In genomic region chr10:89224697-89225443, GRCh38 we compare ENCODE assay signal across 12 cellular contexts. TPM values are rescaled to one million over a fixed set of nuclear protein-coding genes. Genes with fewer than 3 reads are reported as not detected.
DNase-seq lines count a peak whose midpoint lies in the region; ATAC-seq and TF ChIP-seq lines count a peak whose summit lies in the region.
"Had no signal": no experiment of that assay in that cellular context is flagged by ENCODE, and none has a peak within 500 bp of the region (broad histone marks: within the 10 kb centered on the region; RNA-seq: fewer than 3 reads in every experiment).

No MANE protein-coding gene starts in this region.

- no peak overlapping the region for H3K27ac Mint-ChIP-seq in T-helper 2 cell treated with Interferon-gamma antibody and Interleukin-4, amounts not matched to agents 5 μg/mL and 100 μg/mL, for 36 hours
- H3K27ac Mint-ChIP-seq: activated T-helper 1 cell treated with anti-CD3 and anti-CD28 coated beads, Interleukin-12 subunit alpha, Interleukin-12 subunit beta, Interleukin-2, Interleukin-4 antibody, amounts not matched to agents 30 ng/mL and 10 ng/mL and 1 ng/mL, durations not matched to agents 14 hours and 24 hours and 36 hours had no signal

- peak overlapping the region in 37 of 59 donors; percentile 4 to 50 (median 27) for H3K4me3 ChIP-seq in dorsolateral prefrontal cortex
- H3K4me3 ChIP-seq: SK-N-MC had no signal

- DNase-seq in NCI-H1417 (lab: John Stamatoyannopoulos, UW) (peak in 2 of 3 experiments; percentile 18 to 51), NCI-H1417 treated with DMSO at 0.1 percent for 48 hours (lab: John Stamatoyannopoulos, UW) (no peak), dorsolateral prefrontal cortex (peak in 7 of 10 donors; percentile 44 to 62 (median 57)), left lobe of liver (ENCODE audit: low spot score) (no peak), superior temporal gyrus (ENCODE audit: extremely low spot score) (peak; percentile 80), NCI-H1436 treated with DMSO at 0.1 percent for 48 hours (lab: John Stamatoyannopoulos, UW) (no peak), SHP77 (lab: John Stamatoyannopoulos, UW) (no peak)
- no peak for DNase-seq in T-helper 2 cell treated with Interferon-gamma antibody and Interleukin-4, amounts not matched to agents 5 μg/mL and 100 μg/mL, for 36 hours (ENCODE audit: low spot score)
- DNase-seq: stimulated activated CD4-positive, alpha-beta T cell treated with anti-CD3 and anti-CD28 coated beads, Interleukin-12 subunit alpha, Interleukin-12 subunit beta, amount 100 ng/mL, for 4 hours had no signal

- no peaks in the 10 kb centered on the region for H3K27me3 Mint-ChIP-seq in T-helper 2 cell treated with Interferon-gamma antibody and Interleukin-4, amounts not matched to agents 5 μg/mL and 100 μg/mL, for 36 hours (ENCODE audit: low read depth)

- intact Hi-C loops in dorsolateral prefrontal cortex (cut with DNase I): loop anchor here in 1 of 2 donors (5.0 kb wide), 1 partner anchor 477 kb away; the partner anchor contains the start of gene KIF20B

- peak overlapping the region in 58 of 59 donors; percentile 43 to 98 (median 82) for H3K27ac ChIP-seq in dorsolateral prefrontal cortex
- H3K27ac ChIP-seq: SK-N-MC had no signal

- no peaks in the 10 kb centered on the region for H3K4me1 Mint-ChIP-seq in T-helper 2 cell treated with Interferon-gamma antibody and Interleukin-4, amounts not matched to agents 5 μg/mL and 100 μg/mL, for 36 hours (ENCODE audit: low read depth)

- H3K4me3 Mint-ChIP-seq in T-helper 2 cell treated with Interferon-gamma antibody and Interleukin-4, amounts not matched to agents 5 μg/mL and 100 μg/mL, for 36 hours: no peak overlapping the region
- H3K4me3 Mint-ChIP-seq: activated T-helper 1 cell treated with anti-CD3 and anti-CD28 coated beads, Interleukin-12 subunit alpha, Interleukin-12 subunit beta, Interleukin-2, Interleukin-4 antibody, amounts not matched to agents 30 ng/mL and 10 ng/mL and 1 ng/mL, durations not matched to agents 14 hours and 24 hours and 36 hours had no signal

- no peaks in the 10 kb centered on the region for H3K9me3 Mint-ChIP-seq in T-helper 2 cell treated with Interferon-gamma antibody and Interleukin-4, amounts not matched to agents 5 μg/mL and 100 μg/mL, for 36 hours
- H3K9me3 Mint-ChIP-seq: activated T-helper 1 cell treated with anti-CD3 and anti-CD28 coated beads, Interleukin-12 subunit alpha, Interleukin-12 subunit beta, Interleukin-2, Interleukin-4 antibody, amounts not matched to agents 30 ng/mL and 10 ng/mL and 1 ng/mL, durations not matched to agents 14 hours and 24 hours and 36 hours had no signal

- TF ChIP-seq CTCF in dorsolateral prefrontal cortex (IDR thresholded peaks at IDR 0.05 in 54 of 56, conservative IDR thresholded peaks at IDR 0.05 in 2 of 56; ENCODE audit: low read depth in 1 of 56, partially characterized antibody in 56 of 56): peak in 55 of 56 donors; percentile 20 to 82 (median 63)

- H3K36me3 Mint-ChIP-seq in T-helper 2 cell treated with Interferon-gamma antibody and Interleukin-4, amounts not matched to agents 5 μg/mL and 100 μg/mL, for 36 hours (ENCODE audit: low read depth): peaks cover 4% of the 10 kb centered on the region

- no peaks in the 10 kb centered on the region for H3K27me3 ChIP-seq in dorsolateral prefrontal cortex
- H3K27me3 ChIP-seq: upper lobe of left lung had no signal

- peak; percentile 29 for ATAC-seq in left lobe of liver

RNA-seq across cellular contexts. Expression of gene CH25H, which starts 17.8 kb away (rescaled TPM):
- total RNA-seq in dorsolateral prefrontal cortex (1 to 10 TPM in 108 of 120 experiments, under 1 TPM in 12; 0.35 to 8.8 (median 2.3) TPM), left lobe of liver (0.10 TPM)
- total RNA-seq: activated T-helper 1 cell treated with anti-CD3 and anti-CD28 coated beads, Interleukin-12 subunit alpha, Interleukin-12 subunit beta, Interleukin-2, Interleukin-4 antibody, amounts not matched to agents 30 ng/mL and 10 ng/mL and 1 ng/mL, durations not matched to agents 14 hours and 24 hours and 36 hours had no signal

RNA-seq across cellular contexts. Expression of gene LIPA, which starts 26.7 kb away (rescaled TPM):
- total RNA-seq in dorsolateral prefrontal cortex: 100 to 1,000 TPM in 33 of 120 experiments, 10 to 100 TPM in 87; 39.5 to 269 (median 82.3) TPM
- total RNA-seq in left lobe of liver: 53.8 TPM

Comparison
In these comparisons a context has a peak if more than half of its experiments do, and no peak if none do; other contexts are left out.
1. DNase-seq: peak in NCI-H1417 (2 of 3), dorsolateral prefrontal cortex (7 of 10) and superior temporal gyrus (single experiment); none in NCI-H1417 treated with DMSO at 0.1 percent for 48 hours (single experiment), left lobe of liver (single experiment), T-helper 2 cell treated with Interferon-gamma antibody and Interleukin-4, amounts not matched to agents 5 μg/mL and 100 μg/mL, for 36 hours (single experiment), NCI-H1436 treated with DMSO at 0.1 percent for 48 hours (single experiment) and SHP77 (0 of 2).